In genomic region chr9:15333376-15333881, GRCh38 we compare ENCODE assay signal across 1 cellular context.
TF ChIP-seq lines count a peak whose summit lies in the region.

No MANE protein-coding gene starts in this region.

TF ChIP-seq in HepG2, 621 proteins besides CTCF, POLR2A, EP300 and RAD21 (continued from another document and continues in another):
- TF ChIP-seq MAZ (IDR thresholded peaks at IDR 0.05; ENCODE audit: borderline replicate concordance, low read depth, low read length) (no peak), MAZ (CRISPR knock-in tag; IDR thresholded peaks at IDR 0.05; ENCODE audit: low read depth) (no peak), ZNF225 (CRISPR knock-in tag; IDR thresholded peaks at IDR 0.05) (no peak), MYNN (CRISPR knock-in tag; IDR thresholded peaks at IDR 0.05; ENCODE audit: low read depth) (no peak), FUBP1 (CRISPR knock-in tag; IDR thresholded peaks at IDR 0.05; ENCODE audit: borderline replicate concordance) (no peak), ZNF770 (CRISPR knock-in tag; IDR thresholded peaks at IDR 0.05) (no peak), SALL1 (CRISPR knock-in tag; IDR thresholded peaks at IDR 0.05) (peak; percentile 37; the same call in 1 of the 2 replicates), STAT5B (CRISPR knock-in tag; IDR thresholded peaks at IDR 0.05) (no peak), ZNF674 (CRISPR knock-in tag; IDR thresholded peaks at IDR 0.05; ENCODE audit: low read depth) (no peak), GFI1 (CRISPR knock-in tag; IDR thresholded peaks at IDR 0.05; ENCODE audit: borderline replicate concordance) (peak; percentile 90), NKX3-1 (CRISPR knock-in tag; IDR thresholded peaks at IDR 0.05) (no peak), SRF (IDR thresholded peaks at IDR 0.05; ENCODE audit: low read depth, low read length) (no peak), ZNF280B (CRISPR knock-in tag; IDR thresholded peaks at IDR 0.05; ENCODE audit: borderline replicate concordance) (no peak), NFATC3 (CRISPR knock-in tag; IDR thresholded peaks at IDR 0.05) (no peak), ZNF160 (CRISPR knock-in tag; IDR thresholded peaks at IDR 0.05) (no peak), ZNF703 (CRISPR knock-in tag; IDR thresholded peaks at IDR 0.05; ENCODE audit: borderline replicate concordance) (no peak), RCOR2 (CRISPR knock-in tag; IDR thresholded peaks at IDR 0.05) (peak; percentile 73), USF2 (IDR thresholded peaks at IDR 0.05; ENCODE audit: low read depth, low read length) (no peak), USF2 (CRISPR knock-in tag; IDR thresholded peaks at IDR 0.05; ENCODE audit: borderline replicate concordance) (no peak), ZNF138 (CRISPR knock-in tag; IDR thresholded peaks at IDR 0.05; ENCODE audit: low read depth) (no peak), ZNF687 (CRISPR knock-in tag; IDR thresholded peaks at IDR 0.05) (no peak), GZF1 (CRISPR knock-in tag; IDR thresholded peaks at IDR 0.05) (no peak), ZNF670 (CRISPR knock-in tag; IDR thresholded peaks at IDR 0.05; ENCODE audit: borderline replicate concordance) (no peak), ZNF263 (CRISPR knock-in tag; IDR thresholded peaks at IDR 0.05) (no peak), ZSCAN9 (CRISPR knock-in tag; IDR thresholded peaks at IDR 0.05; ENCODE audit: borderline replicate concordance) (peak; percentile 75), CENPX (CRISPR knock-in tag; IDR thresholded peaks at IDR 0.05) (no peak), ETV5 (CRISPR knock-in tag; IDR thresholded peaks at IDR 0.05; ENCODE audit: borderline replicate concordance) (peak; percentile 81; the same call in 1 of the 2 replicates), ARNT2 (CRISPR knock-in tag; IDR thresholded peaks at IDR 0.05; ENCODE audit: low read depth) (no peak), NCOA1 (CRISPR knock-in tag; IDR thresholded peaks at IDR 0.05) (peak; percentile 23; the same call in 1 of the 2 replicates), SP4 (CRISPR knock-in tag; IDR thresholded peaks at IDR 0.05) (no peak), ZNF431 (CRISPR knock-in tag; IDR thresholded peaks at IDR 0.05; ENCODE audit: borderline replicate concordance, low read depth) (no peak), ZBTB44 (CRISPR knock-in tag; IDR thresholded peaks at IDR 0.05) (no peak), ZNF589 (CRISPR knock-in tag; conservative IDR thresholded peaks at IDR 0.05) (no peak), ZSCAN31 (CRISPR knock-in tag; IDR thresholded peaks at IDR 0.05; ENCODE audit: low read depth) (no peak), HOXD1 (CRISPR knock-in tag; IDR thresholded peaks at IDR 0.05) (peak; percentile 28; the same call in 1 of the 2 replicates), ZNF205 (CRISPR knock-in tag; IDR thresholded peaks at IDR 0.05) (0 out of 2 replicates have a peak, but pooled peaks have one; percentile 21), FOXA1 (IDR thresholded peaks at IDR 0.05) (no peak), FOXA1 (CRISPR knock-in tag; IDR thresholded peaks at IDR 0.05) (peak; percentile 68), BRD4 (CRISPR knock-in tag; IDR thresholded peaks at IDR 0.05) (no peak), ZNF446 (CRISPR knock-in tag; IDR thresholded peaks at IDR 0.05) (no peak), ZFYVE20 (CRISPR knock-in tag; IDR thresholded peaks at IDR 0.05; ENCODE audit: borderline replicate concordance, low read depth) (no peak), TIGD3 (CRISPR knock-in tag; IDR thresholded peaks at IDR 0.05; ENCODE audit: borderline replicate concordance) (no peak), RBFOX2 (IDR thresholded peaks at IDR 0.05; ENCODE audit: low read depth, low read length) (no peak; the same call in 1 of the 2 replicates), ZNF24 (IDR thresholded peaks at IDR 0.05) (no peak), SNRNP70 (IDR thresholded peaks at IDR 0.05; ENCODE audit: low read depth, low read length) (no peak), ZBTB42 (CRISPR knock-in tag; IDR thresholded peaks at IDR 0.05) (no peak), ZNF256 (CRISPR knock-in tag; conservative IDR thresholded peaks at IDR 0.05) (no peak), NCOA2 (CRISPR knock-in tag; IDR thresholded peaks at IDR 0.05) (peak; percentile 84), XBP1 (CRISPR knock-in tag; IDR thresholded peaks at IDR 0.05) (no peak)
- TF ChIP-seq, protein P1, sequence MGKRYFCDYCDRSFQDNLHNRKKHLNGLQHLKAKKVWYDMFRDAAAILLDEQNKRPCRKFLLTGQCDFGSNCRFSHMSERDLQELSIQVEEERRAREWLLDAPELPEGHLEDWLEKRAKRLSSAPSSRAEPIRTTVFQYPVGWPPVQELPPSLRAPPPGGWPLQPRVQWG (CRISPR knock-in tag; IDR thresholded peaks at IDR 0.05; ENCODE audit: borderline replicate concordance, low read depth) = no peak
- TF ChIP-seq, protein P2, sequence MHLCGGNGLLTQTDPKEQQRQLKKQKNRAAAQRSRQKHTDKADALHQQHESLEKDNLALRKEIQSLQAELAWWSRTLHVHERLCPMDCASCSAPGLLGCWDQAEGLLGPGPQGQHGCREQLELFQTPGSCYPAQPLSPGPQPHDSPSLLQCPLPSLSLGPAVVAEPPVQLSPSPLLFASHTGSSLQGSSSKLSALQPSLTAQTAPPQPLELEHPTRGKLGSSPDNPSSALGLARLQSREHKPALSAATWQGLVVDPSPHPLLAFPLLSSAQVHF (CRISPR knock-in tag; IDR thresholded peaks at IDR 0.05) = no peak
- TF ChIP-seq, protein P3, sequence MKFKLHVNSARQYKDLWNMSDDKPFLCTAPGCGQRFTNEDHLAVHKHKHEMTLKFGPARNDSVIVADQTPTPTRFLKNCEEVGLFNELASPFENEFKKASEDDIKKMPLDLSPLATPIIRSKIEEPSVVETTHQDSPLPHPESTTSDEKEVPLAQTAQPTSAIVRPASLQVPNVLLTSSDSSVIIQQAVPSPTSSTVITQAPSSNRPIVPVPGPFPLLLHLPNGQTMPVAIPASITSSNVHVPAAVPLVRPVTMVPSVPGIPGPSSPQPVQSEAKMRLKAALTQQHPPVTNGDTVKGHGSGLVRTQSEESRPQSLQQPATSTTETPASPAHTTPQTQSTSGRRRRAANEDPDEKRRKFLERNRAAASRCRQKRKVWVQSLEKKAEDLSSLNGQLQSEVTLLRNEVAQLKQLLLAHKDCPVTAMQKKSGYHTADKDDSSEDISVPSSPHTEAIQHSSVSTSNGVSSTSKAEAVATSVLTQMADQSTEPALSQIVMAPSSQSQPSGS (CRISPR knock-in tag; IDR thresholded peaks at IDR 0.05) = no peak
